18 cellular contexts compared by ENCODE assay signal in the genomic region with DNA sequence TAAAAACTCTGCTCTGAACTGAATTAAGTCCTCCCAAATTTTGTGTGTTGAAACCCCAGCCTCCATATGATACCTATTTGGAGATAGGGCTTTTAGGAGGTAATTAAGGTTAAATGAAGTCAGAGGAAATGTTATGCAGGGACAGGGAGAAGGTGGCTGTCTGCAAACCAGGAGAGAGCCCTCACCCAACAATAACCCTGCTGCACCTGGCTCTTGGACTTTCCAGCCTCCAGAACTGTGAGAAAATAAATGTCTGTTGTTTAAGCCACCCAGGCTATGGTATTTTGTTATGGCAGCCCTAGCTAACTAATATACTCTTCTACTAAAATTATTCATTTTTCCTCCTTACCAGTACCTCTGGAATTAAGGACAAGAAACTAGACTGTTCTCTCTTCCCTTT.
DNase-seq lines count a peak whose midpoint lies in the region; ATAC-seq and TF ChIP-seq lines count a peak whose summit lies in the region.
"Had no signal": no experiment of that assay in that cellular context is flagged by ENCODE, and none has a peak within 500 bp of the region (broad histone marks: within the 10 kb centered on the region; RNA-seq: fewer than 3 reads in every experiment).

No MANE protein-coding gene starts in this region.

- TF ChIP-seq CTCF in HEK293 (tag by site-specific recombination; IDR thresholded peaks at IDR 0.05) (no peak), ascending aorta (IDR thresholded peaks at IDR 0.05) (no peak), mesothelial cell of epicardium (IDR thresholded peaks at IDR 0.05; ENCODE audit: unreplicated experiment) (no peak)

- no peaks in the 10 kb centered on the region for H3K27me3 Mint-ChIP-seq in mesothelial cell of epicardium (ENCODE audit: low read depth)

- peaks cover 34% of the 10 kb centered on the region for H3K36me3 Mint-ChIP-seq in mesothelial cell of epicardium

- CTCF ChIA-PET in HEK293 (lab: Yijun Ruan, JAX): interaction anchor here (0.6 to 0.9 kb wide), 2 partner anchors 80 to 582 kb away, joined by 5 to 6 read pairs; no protein-coding TSS in a partner anchor

- intact Hi-C loops in ascending aorta (cut with DNase I): no loop called here

- no peak for DNase-seq in ascending aorta (ENCODE audit: low spot score in 2 of 2)
- no peak for DNase-seq in mesothelial cell of epicardium (ENCODE audit: low spot score in 2 of 2, unreplicated experiment in 2 of 2)
- no peak for DNase-seq in activated gamma-delta T cell treated with Interleukin-2 at 50 U/mL for 16 hours
- DNase-seq: AML-193, DMS53, MG63, NCI-H1092 treated with DMSO at 0.1 percent for 48 hours, NCI-H187, NCI-H446, Peyer's patch, Right ventricle myocardium superior had no signal

- H3K4me3 Mint-ChIP-seq in mesothelial cell of epicardium: no peak overlapping the region

- peak overlapping the region; percentile 83 for H3K27ac Mint-ChIP-seq in mesothelial cell of epicardium

- H3K9ac ChIP-seq in stomach smooth muscle (ENCODE audit: low read length in 2 of 2): no peak overlapping the region
- H3K9ac ChIP-seq: KMS-11 had no signal

- H3K4me1 Mint-ChIP-seq in mesothelial cell of epicardium: peaks cover 67% of the 10 kb centered on the region

- peaks cover 10% of the 10 kb centered on the region for H3K4me1 ChIP-seq in HEK293 (ENCODE audit: control insufficient read depth, insufficient read depth, low read length)
- peaks cover 0 to 8% of the 10 kb centered on the region in 2 donors for H3K4me1 ChIP-seq in ascending aorta
- H3K4me1 ChIP-seq in stomach smooth muscle (ENCODE audit: control insufficient read depth, insufficient read depth, low read length): peaks cover 40% of the 10 kb centered on the region
- H3K4me1 ChIP-seq: Peyer's patch had no signal

- H3K9me3 Mint-ChIP-seq in mesothelial cell of epicardium: no peaks in the 10 kb centered on the region

- H3K27me3 ChIP-seq in ascending aorta (no peaks in the 10 kb centered on the region), stomach smooth muscle (ENCODE audit: control insufficient read depth in 1 of 2, insufficient read depth in 2 of 2, low read length in 2 of 2) (no peaks in the 10 kb centered on the region)
- H3K27me3 ChIP-seq: MG63, Peyer's patch had no signal

- H3K9me3 ChIP-seq in HEK293 (ENCODE audit: control insufficient read depth, insufficient read depth, low read depth, low read length) (no peaks in the 10 kb centered on the region), ascending aorta (no peaks in the 10 kb centered on the region), stomach smooth muscle (ENCODE audit: control insufficient read depth in 2 of 2, low read length in 2 of 2) (no peaks in the 10 kb centered on the region)
- H3K9me3 ChIP-seq: MG63, Peyer's patch had no signal

- no peaks in the 10 kb centered on the region for H3K36me3 ChIP-seq in HEK293 (ENCODE audit: control insufficient read depth in 2 of 2, insufficient read depth in 1 of 2, low read length in 2 of 2)
- no peaks in the 10 kb centered on the region for H3K36me3 ChIP-seq in ascending aorta
- H3K36me3 ChIP-seq in stomach smooth muscle (ENCODE audit: control insufficient read depth in 2 of 2, insufficient read depth in 2 of 2, low read length in 2 of 2): no peaks in the 10 kb centered on the region
- H3K36me3 ChIP-seq: MG63, Peyer's patch had no signal

- H3K4me3 ChIP-seq in HEK293 (ENCODE audit: low read depth, low read length) (no peak overlapping the region), ascending aorta (no peak overlapping the region), stomach smooth muscle (ENCODE audit: low read length in 2 of 2) (no peak overlapping the region)
- H3K4me3 ChIP-seq: Peyer's patch had no signal

- H3K27ac ChIP-seq in HEK293 (ENCODE audit: extremely low read depth, low read depth, low read length) (peak overlapping the region; percentile 73; the same call in 1 of the 2 replicates), ascending aorta (peak overlapping the region; percentile 72 to 75), stomach smooth muscle (ENCODE audit: low read length) (peak overlapping the region; percentile 89)
- H3K27ac ChIP-seq: HL-60, KMS-11 had no signal

- ATAC-seq in GM19351 (IDR thresholded peaks at IDR 0.05; ENCODE audit: unreplicated experiment) (no peak), GM18498 (IDR thresholded peaks at IDR 0.05; ENCODE audit: unreplicated experiment) (no peak)
- ATAC-seq: HCT116 had no signal

- POLR2A ChIA-PET in HEK293 (lab: Yijun Ruan, JAX): no interaction called here

TF ChIP-seq in HEK293, 187 proteins besides CTCF, POLR2A, EP300 and RAD21:
- TF ChIP-seq YY1 (tag by site-specific recombination; IDR thresholded peaks at IDR 0.05) (no peak), SETDB1 (IDR thresholded peaks at IDR 0.05; ENCODE audit: insufficient read length, low read length) (peak; percentile 53)
